ENCODE assay signal across 25 cellular contexts in the genomic region with DNA sequence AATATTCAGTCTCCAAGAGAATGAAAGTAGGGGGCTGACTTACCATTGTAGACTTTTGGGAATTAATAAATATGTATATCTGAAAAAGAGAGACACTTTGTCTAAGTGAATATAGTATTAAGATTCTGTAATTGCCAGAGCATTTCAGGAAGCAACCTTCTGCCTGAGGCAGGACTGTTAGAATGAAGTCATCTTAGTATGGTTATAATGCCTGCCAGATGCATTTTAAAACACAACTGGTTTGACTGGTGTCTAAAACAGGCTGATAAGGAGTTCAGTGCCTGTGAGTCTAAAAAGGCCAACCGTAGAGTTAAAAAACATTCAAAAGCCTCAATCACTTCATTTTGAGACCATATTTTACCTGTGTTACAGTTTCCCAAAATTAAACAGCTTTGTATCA.
DNase-seq lines count a peak whose midpoint lies in the region; ATAC-seq and TF ChIP-seq lines count a peak whose summit lies in the region.
"Had no signal": no experiment of that assay in that cellular context is flagged by ENCODE, and none has a peak within 500 bp of the region (broad histone marks: within the 10 kb centered on the region; RNA-seq: fewer than 3 reads in every experiment).

No MANE protein-coding gene starts in this region.

- H3K4me1 Mint-ChIP-seq in Calu3 (ENCODE audit: low read depth, unreplicated experiment): no peaks in the 10 kb centered on the region
- H3K4me1 Mint-ChIP-seq: activated CD4-positive, alpha-beta T cell treated with anti-CD3 and anti-CD28 coated beads, Interleukin-2, amount 10 ng/mL, durations not matched to agents 24 days and 14 days; activated CD8-positive, alpha-beta memory T cell treated with anti-CD3 and anti-CD28 coated beads, Interleukin-2, amount 10 ng/mL, durations not matched to agents 7 days and 5 days; GM23338; neural crest cell had no signal

- peak; percentile 71 for DNase-seq in ELR (ENCODE audit: low read depth)
- peak; percentile 33 for DNase-seq in M059J (ENCODE audit: low read depth)
- peak; percentile 71 for DNase-seq in epithelial cell of esophagus (ENCODE audit: low read depth)
- DNase-seq in mesenchymal stem cell: no peak
- no peak for DNase-seq in transverse colon
- no peak for DNase-seq in Calu3
- DNase-seq: activated CD4-positive, alpha-beta T cell treated with anti-CD3 and anti-CD28 coated beads, Interleukin-2, amount 10 ng/mL, durations not matched to agents 24 days and 14 days; activated CD8-positive, alpha-beta memory T cell treated with anti-CD3 and anti-CD28 coated beads, Interleukin-2, amount 10 ng/mL, durations not matched to agents 7 days and 5 days; activated naive CD4-positive, alpha-beta T cell treated with anti-CD3 and anti-CD28 coated beads, Interleukin-2, amount 50 U/mL, for 16 hours; anterior cingulate cortex; CD4-positive, alpha-beta T cell; central memory CD4-positive, alpha-beta T cell; Karpas-422; NCI-H187 treated with DMSO at 0.1 percent for 48 hours; NCI-H526 treated with DMSO at 0.1 percent for 48 hours; posterior cingulate gyrus; sigmoid colon; stimulated activated CD4-positive, alpha-beta T cell treated with anti-CD3 and anti-CD28 coated beads, Interleukin-15, amount 100 ng/mL, for 24 hours; stimulated activated naive CD8-positive, alpha-beta T cell treated with anti-CD3 and anti-CD28 coated beads, Interleukin-15, Interleukin-2, amounts not matched to agents 100 U/mL and 50 U/mL, for 24 hours had no signal

- no peak overlapping the region for H2BK12ac ChIP-seq in mesenchymal stem cell (ENCODE audit: low read length in 2 of 2)

- no TSS peak for BruUV-seq in Calu3 (replicated peaks; lab: Mats Ljungman, UMichigan)

- no peak overlapping the region for H3K14ac ChIP-seq in mesenchymal stem cell (ENCODE audit: low read length in 2 of 2)

- H3K9ac ChIP-seq in mesenchymal stem cell (ENCODE audit: low read length): peak overlapping the region; percentile 13

- TF ChIP-seq CTCF in epithelial cell of esophagus (IDR thresholded peaks at IDR 0.05; ENCODE audit: insufficient read depth, low read depth, low read length, missing control alignments) (no peak), transverse colon (IDR thresholded peaks at IDR 0.05) (no peak), Calu3 (IDR thresholded peaks at IDR 0.05; ENCODE audit: unreplicated experiment) (no peak)

- H3K36me3 Mint-ChIP-seq in Calu3 (ENCODE audit: insufficient read depth, unreplicated experiment): no peaks in the 10 kb centered on the region
- H3K36me3 Mint-ChIP-seq: activated CD8-positive, alpha-beta memory T cell treated with anti-CD3 and anti-CD28 coated beads, Interleukin-2, amount 10 ng/mL, durations not matched to agents 7 days and 5 days had no signal

- H2BK120ac ChIP-seq in mesenchymal stem cell (ENCODE audit: low read depth, low read length): no peak overlapping the region

- no peak overlapping the region for H2BK15ac ChIP-seq in mesenchymal stem cell (ENCODE audit: low read depth, poor library complexity, severe bottlenecking)

- 95% methylated on average over 1 of the region's 1 CpG for WGBS in mesenchymal stem cell
- 33% methylated on average over 1 of the region's 1 CpG for WGBS in transverse colon (ENCODE audit: low coverage in 1 of 2), 2 donors

- H2AFZ ChIP-seq in mesenchymal stem cell (ENCODE audit: low read depth, low read length): no peak overlapping the region
- H2AFZ ChIP-seq: GM23338 had no signal

- H4K8ac ChIP-seq in mesenchymal stem cell (ENCODE audit: low read length): no peak overlapping the region

- no peak for TF ChIP-seq EP300 in transverse colon (IDR thresholded peaks at IDR 0.05; ENCODE audit: low read depth)

- H3K27ac Mint-ChIP-seq in Calu3 (ENCODE audit: unreplicated experiment): no peak overlapping the region
- H3K27ac Mint-ChIP-seq: activated CD4-positive, alpha-beta T cell treated with anti-CD3 and anti-CD28 coated beads, Interleukin-2, amount 10 ng/mL, durations not matched to agents 24 days and 14 days; activated CD8-positive, alpha-beta memory T cell treated with anti-CD3 and anti-CD28 coated beads, Interleukin-2, amount 10 ng/mL, durations not matched to agents 7 days and 5 days; activated T-helper 1 cell treated with anti-CD3 and anti-CD28 coated beads, Interleukin-12 subunit alpha, Interleukin-12 subunit beta, Interleukin-2, Interleukin-4 antibody, amounts not matched to agents 30 ng/mL and 10 ng/mL and 1 ng/mL, durations not matched to agents 14 hours and 24 hours and 36 hours; CD4-positive, alpha-beta T cell; GM23338 had no signal

- H3K27me3 Mint-ChIP-seq in Calu3 (ENCODE audit: unreplicated experiment): no peaks in the 10 kb centered on the region
- H3K27me3 Mint-ChIP-seq: activated CD4-positive, alpha-beta T cell treated with anti-CD3 and anti-CD28 coated beads, Interleukin-2, amount 10 ng/mL, durations not matched to agents 24 days and 14 days; activated CD8-positive, alpha-beta memory T cell treated with anti-CD3 and anti-CD28 coated beads, Interleukin-2, amount 10 ng/mL, durations not matched to agents 7 days and 5 days; CD4-positive, alpha-beta T cell had no signal

- H3K9me3 ChIP-seq in mesenchymal stem cell (ENCODE audit: control insufficient read depth, low read length) (no peaks in the 10 kb centered on the region), transverse colon (no peaks in the 10 kb centered on the region)
- H3K9me3 ChIP-seq: thoracic aorta had no signal

- no peak overlapping the region for H2BK5ac ChIP-seq in mesenchymal stem cell (ENCODE audit: low read depth, low read length, poor library complexity, severe bottlenecking)

- H3K4me1 ChIP-seq in mesenchymal stem cell (ENCODE audit: control insufficient read depth, insufficient read depth, low read depth, low read length) (no peaks in the 10 kb centered on the region), transverse colon (no peaks in the 10 kb centered on the region)
- H3K4me1 ChIP-seq: sigmoid colon had no signal

- no peak overlapping the region for H3K27ac ChIP-seq in mesenchymal stem cell (ENCODE audit: low read length, poor library complexity, severe bottlenecking)
- no peak overlapping the region for H3K27ac ChIP-seq in transverse colon
- H3K27ac ChIP-seq: thoracic aorta had no signal

- H3K4me3 Mint-ChIP-seq in Calu3 (ENCODE audit: low read depth, unreplicated experiment): no peak overlapping the region
- H3K4me3 Mint-ChIP-seq: activated CD4-positive, alpha-beta T cell treated with anti-CD3 and anti-CD28 coated beads, Interleukin-2, amount 10 ng/mL, durations not matched to agents 24 days and 14 days; activated CD8-positive, alpha-beta memory T cell treated with anti-CD3 and anti-CD28 coated beads, Interleukin-2, amount 10 ng/mL, durations not matched to agents 7 days and 5 days; activated T-helper 1 cell treated with anti-CD3 and anti-CD28 coated beads, Interleukin-12 subunit alpha, Interleukin-12 subunit beta, Interleukin-2, Interleukin-4 antibody, amounts not matched to agents 30 ng/mL and 10 ng/mL and 1 ng/mL, durations not matched to agents 14 hours and 24 hours and 36 hours; CD4-positive, alpha-beta T cell; GM23338; neural crest cell had no signal

- no peak overlapping the region for H2AK5ac ChIP-seq in mesenchymal stem cell (ENCODE audit: low read length, severe bottlenecking)

- no peak overlapping the region for H3K18ac ChIP-seq in mesenchymal stem cell (ENCODE audit: low read depth in 1 of 2, low read length in 2 of 2)

- peaks cover 16% of the 10 kb centered on the region for H3K9me3 Mint-ChIP-seq in Calu3 (ENCODE audit: low read depth, unreplicated experiment)

- H3K4me3 ChIP-seq in epithelial cell of esophagus (ENCODE audit: low read length) (no peak overlapping the region), mesenchymal stem cell (ENCODE audit: insufficient read depth in 1 of 2, low read depth in 1 of 2, low read length in 2 of 2) (no peak overlapping the region), transverse colon (no peak overlapping the region)
- H3K4me3 ChIP-seq: GM23338, lung, sigmoid colon, thoracic aorta had no signal

- ATAC-seq in HG03354 (IDR thresholded peaks at IDR 0.05; ENCODE audit: poor library complexity, severe bottlenecking, unreplicated experiment): no peak
- ATAC-seq: activated CD8-positive, alpha-beta memory T cell treated with anti-CD3 and anti-CD28 coated beads, Interleukin-2, amount 10 ng/mL, durations not matched to agents 7 days and 5 days; GM23338; stimulated activated naive CD8-positive, alpha-beta T cell treated with anti-CD3 and anti-CD28 coated beads, Interleukin-15, Interleukin-2, amounts not matched to agents 100 U/mL and 50 U/mL, for 24 hours had no signal

- H4K91ac ChIP-seq in mesenchymal stem cell (ENCODE audit: low read length): no peak overlapping the region

- in situ Hi-C loops in transverse colon (cut with MboI; ENCODE audit: low pct_ligation_motif_present in 1 of 4, low pct_unique_long_range_greater_than_20kb in 1 of 4, low sequenced_read_pairs in 3 of 4): no loop called here

- H3K27me3 ChIP-seq in mesenchymal stem cell (ENCODE audit: control insufficient read depth in 1 of 2, insufficient read depth in 1 of 2, low read length in 2 of 2): no peaks in the 10 kb centered on the region
- H3K27me3 ChIP-seq in transverse colon: no peaks in the 10 kb centered on the region
- H3K27me3 ChIP-seq: sigmoid colon had no signal

- no peak overlapping the region for H3K23ac ChIP-seq in mesenchymal stem cell (ENCODE audit: low read length in 2 of 2)

- no peaks in the 10 kb centered on the region for H3K79me1 ChIP-seq in mesenchymal stem cell (replicated peaks; ENCODE audit: low read length, poor library complexity, severe bottlenecking)

- no peak for TF ChIP-seq POLR2A in transverse colon (IDR thresholded peaks at IDR 0.05)

- intact Hi-C loops in transverse colon (cut with DNase I; ENCODE audit: low total_unique reads): no loop called here
- intact Hi-C loops in Calu3 (cut with micrococcal nuclease; ENCODE audit: unreplicated experiment): no loop called here

- H3K4me2 ChIP-seq in mesenchymal stem cell (ENCODE audit: low read length, poor library complexity, severe bottlenecking): no peak overlapping the region
- H3K4me2 ChIP-seq: GM23338 had no signal

- CTCF ChIA-PET in Calu3 (lab: Charles Lee): no interaction called here

- no peak overlapping the region for H3K4ac ChIP-seq in mesenchymal stem cell (ENCODE audit: low read depth in 1 of 2, low read length in 2 of 2)

- H3K36me3 ChIP-seq in mesenchymal stem cell (ENCODE audit: control insufficient read depth in 1 of 2, insufficient read depth in 2 of 2, low read depth in 1 of 2, low read length in 2 of 2) (no peaks in the 10 kb centered on the region), transverse colon (no peaks in the 10 kb centered on the region)
- H3K36me3 ChIP-seq: sigmoid colon, thoracic aorta had no signal

Comparison
In these comparisons a context has a peak if more than half of its experiments do, and no peak if none do; other contexts are left out.
1. DNase-seq: peak in ELR (single experiment), M059J (single experiment) and epithelial cell of esophagus (single experiment); none in mesenchymal stem cell (single experiment), transverse colon (single experiment) and Calu3 (single experiment).